2 cellular contexts compared by ENCODE assay signal in the genomic region with DNA sequence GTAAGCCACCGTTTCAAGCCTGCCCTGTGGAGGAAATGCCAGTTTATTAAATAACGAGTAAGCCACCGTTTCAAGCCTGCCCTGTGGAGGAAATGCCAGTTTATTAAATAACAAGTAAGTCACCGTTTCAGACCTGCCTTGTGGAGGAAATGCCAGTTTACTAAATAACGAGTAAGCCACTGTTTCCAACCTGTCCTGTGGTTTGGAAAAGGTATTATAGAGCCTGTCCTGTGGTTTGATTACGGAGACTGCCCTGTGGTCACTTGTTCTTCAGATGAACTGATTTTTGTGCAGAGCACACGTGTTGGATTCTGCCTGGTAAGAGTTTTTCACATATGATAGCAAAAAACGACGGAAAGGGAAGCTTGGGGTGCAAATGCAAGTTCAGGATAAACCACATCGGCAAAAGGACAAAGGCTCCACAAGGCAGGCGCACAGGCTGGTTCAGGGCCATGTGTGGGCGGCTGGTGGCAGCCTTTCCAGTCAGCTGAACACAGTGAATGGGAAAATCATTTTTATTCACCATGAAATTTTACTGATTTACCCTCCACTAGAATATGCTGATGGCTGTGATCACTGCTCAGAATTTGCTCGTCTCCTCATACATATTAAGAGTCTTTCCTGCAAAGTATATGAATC. TPM values are rescaled to one million over a fixed set of nuclear protein-coding genes. Genes with fewer than 3 reads are reported as not detected.
"Had no signal": no experiment of that assay in that cellular context is flagged by ENCODE, and none has a peak within 500 bp of the region (broad histone marks: within the 10 kb centered on the region; RNA-seq: fewer than 3 reads in every experiment).

No MANE protein-coding gene starts in this region.

RNA-seq across cellular contexts. Expression of a gene that starts 38.6 kb away (rescaled TPM):
- total RNA-seq: RPMI7951, SJCRH30 had no signal
